ENCODE assay signal across 14 cellular contexts in genomic region chr22:48949375-48950149, GRCh38.
"Had no signal": no experiment of that assay in that cellular context is flagged by ENCODE, and none has a peak within 500 bp of the region (broad histone marks: within the 10 kb centered on the region; RNA-seq: fewer than 3 reads in every experiment).

No MANE protein-coding gene starts in this region.

- H3K4me1 Mint-ChIP-seq: activated B cell treated with CpG ODN at 0.5 μM for 24 hours, memory B cell, neural crest cell had no signal

- H3K36me3 Mint-ChIP-seq: activated naive CD8-positive, alpha-beta T cell; brain; memory B cell had no signal

- H3K27me3 ChIP-seq: uterus had no signal

- H3K4me3 Mint-ChIP-seq: activated B cell treated with CpG ODN at 0.5 μM for 24 hours; activated naive CD8-positive, alpha-beta T cell; brain; memory B cell; neural crest cell; T-helper 1 cell treated with Interleukin-12 subunit alpha and Interleukin-12 subunit beta and Interleukin-4 antibody, amounts not matched to agents 30 μg/mL and 1 μg/mL, for 36 hours had no signal

- H3K36me3 ChIP-seq: uterus had no signal

- H3K27ac Mint-ChIP-seq: activated B cell treated with CpG ODN at 0.5 μM for 24 hours; activated naive CD8-positive, alpha-beta T cell; brain; memory B cell; T-helper 1 cell treated with Interleukin-12 subunit alpha and Interleukin-12 subunit beta and Interleukin-4 antibody, amounts not matched to agents 30 μg/mL and 1 μg/mL, for 36 hours had no signal

- H3K27ac ChIP-seq: uterus had no signal

- H3K4me3 ChIP-seq: uterus had no signal

- H3K4me1 ChIP-seq: uterus had no signal

- H3K9me3 ChIP-seq: uterus had no signal

- DNase-seq: activated B cell treated with CpG ODN at 0.5 μM for 24 hours; activated CD4-positive, alpha-beta T cell treated with anti-CD3 and anti-CD28 coated beads, Interleukin-2, amount 50 U/mL, for 1 hour; activated T-cell treated with anti-CD3 and anti-CD28 coated beads, Interleukin-2, amount 50 U/mL, for 1 hour; amygdala; left colon; right cardiac atrium; stimulated activated CD4-positive, alpha-beta T cell treated with anti-CD3 and anti-CD28 coated beads, Interleukin-2, amount 100 ng/mL, for 24 hours; stimulated activated naive CD4-positive, alpha-beta T cell; uterus had no signal

- H3K9me3 Mint-ChIP-seq: activated B cell treated with CpG ODN at 0.5 μM for 24 hours; memory B cell; neural crest cell; T-helper 1 cell treated with Interleukin-12 subunit alpha and Interleukin-12 subunit beta and Interleukin-4 antibody, amounts not matched to agents 30 μg/mL and 1 μg/mL, for 36 hours had no signal
